9 cellular contexts compared by ENCODE assay signal in genomic region chr4:155972098-155972497, GRCh38. TPM values are rescaled to one million over a fixed set of nuclear protein-coding genes. Genes with fewer than 3 reads are reported as not detected.
DNase-seq lines count a peak whose midpoint lies in the region; ATAC-seq, FAIRE-seq and TF ChIP-seq lines count a peak whose summit lies in the region.
"Had no signal": no experiment of that assay in that cellular context is flagged by ENCODE, and none has a peak within 500 bp of the region (broad histone marks: within the 10 kb centered on the region; RNA-seq: fewer than 3 reads in every experiment).

No MANE protein-coding gene starts in this region.

- no peak overlapping the region for H3K4ac ChIP-seq in H1 (replicated peaks; ENCODE audit: insufficient read length, low read depth, low read length)

- H3K27me3 ChIP-seq in H1 (replicated peaks in 1 of 4; ENCODE audit: control insufficient read depth in 3 of 4, extremely low read depth in 1 of 4, insufficient read depth in 3 of 4, low read length in 3 of 4) (no peaks in the 10 kb centered on the region), transverse colon (no peaks in the 10 kb centered on the region)

- H3K56ac ChIP-seq in H1 (replicated peaks; ENCODE audit: insufficient read length, low read depth, low read length) = no peak overlapping the region

- TF ChIP-seq POLR2A in H1 (IDR thresholded peaks at IDR 0.05; ENCODE audit: control extremely low read depth in 1 of 2, low read depth in 2 of 2, low read length in 2 of 2) (no peak), transverse colon (IDR thresholded peaks at IDR 0.05) (no peak)

- peaks cover 0 to 7% of the 10 kb centered on the region in 2 donors for H3K9me3 Mint-ChIP-seq in stimulated activated naive B cell treated with anti-CD40 and anti-IgM and Interleukin-4, amounts not matched to agents 10 μg/mL and 1 μg/mL and 100 μg/mL, for 72 hours

- no peak overlapping the region for H3K23ac ChIP-seq in H1 (ENCODE audit: insufficient read length)

- H2BK120ac ChIP-seq in H1 (replicated peaks; ENCODE audit: low read depth, low read length) = no peak overlapping the region

- no peaks in the 10 kb centered on the region for H3K79me2 ChIP-seq in H1 (ENCODE audit: control insufficient read depth in 1 of 2, insufficient read depth in 2 of 2, low read length in 2 of 2)

- peak; percentile 68 to 76 for TF ChIP-seq RAD21 in H1 (IDR thresholded peaks at IDR 0.05 in 1 of 2, conservative IDR thresholded peaks at IDR 0.05 in 1 of 2; ENCODE audit: low read depth in 2 of 2, low read length in 2 of 2)

- H3K27me3 Mint-ChIP-seq in stimulated activated naive B cell treated with anti-CD40 and anti-IgM and Interleukin-4, amounts not matched to agents 10 μg/mL and 1 μg/mL and 100 μg/mL, for 72 hours = peaks cover 9 to 10% of the 10 kb centered on the region in 2 donors

- TF ChIP-seq EP300 in H1 (IDR thresholded peaks at IDR 0.05; ENCODE audit: borderline replicate concordance in 1 of 2, low read depth in 2 of 2, low read length in 2 of 2) (no peak), transverse colon (IDR thresholded peaks at IDR 0.05; ENCODE audit: low read depth) (no peak)

- POLR2A ChIA-PET in H1 (lab: Charles Lee; ENCODE audit: partially characterized antibody) = no interaction called here

- H4K20me1 ChIP-seq in H1 (replicated peaks in 1 of 2; ENCODE audit: control insufficient read depth in 1 of 2, insufficient read depth in 2 of 2, low read length in 2 of 2) = no peaks in the 10 kb centered on the region

- ATAC-seq in GM19035 (IDR thresholded peaks at IDR 0.05; ENCODE audit: unreplicated experiment) = peak; percentile 60
- peak; percentile 44 to 50 for ATAC-seq in stimulated activated naive B cell treated with anti-CD40 and anti-IgM and Interleukin-4, amounts not matched to agents 10 μg/mL and 1 μg/mL and 100 μg/mL, for 72 hours (replicated peaks)
- ATAC-seq in HG03460 (IDR thresholded peaks at IDR 0.05; ENCODE audit: unreplicated experiment) = no peak

- H3K79me1 ChIP-seq in H1 (ENCODE audit: low read depth, low read length) = no peaks in the 10 kb centered on the region

- FAIRE-seq in H1 (lab: Jason Lieb, UNC) = peak; percentile 57

- H2BK5ac ChIP-seq in H1 (ENCODE audit: low read depth, low read length) = no peak overlapping the region

- H3K4me1 Mint-ChIP-seq in stimulated activated naive B cell treated with anti-CD40 and anti-IgM and Interleukin-4, amounts not matched to agents 10 μg/mL and 1 μg/mL and 100 μg/mL, for 72 hours = no peaks in the 10 kb centered on the region

- no peak overlapping the region for H3K4me2 ChIP-seq in H1 (ENCODE audit: insufficient read depth in 1 of 2, low read depth in 2 of 2, low read length in 2 of 2)

- peak; percentile 24 for DNase-seq in AG08395 (ENCODE audit: low spot score)
- DNase-seq in HT-29 (ENCODE audit: low spot score) = peak; percentile 57
- no peak for DNase-seq in H1 (ENCODE audit: low read depth in 1 of 2, low spot score in 2 of 2)
- no peak for DNase-seq in stimulated activated naive B cell treated with anti-CD40 and anti-IgM and Interleukin-4, amounts not matched to agents 10 μg/mL and 1 μg/mL and 100 μg/mL, for 72 hours
- DNase-seq in LoVo (ENCODE audit: low spot score) = no peak
- DNase-seq in transverse colon = no peak

- 66% methylated on average over 4 of the region's 4 CpGs; no CpG with 5 or more reads in 1 of the 2 experiments for WGBS in H1 (ENCODE audit: extremely low coverage in 1 of 2, insufficient coverage in 1 of 2, insufficient read length in 1 of 2, insufficient replicate concordance in 2 of 2, low coverage in 1 of 2, low lambda C conversion rate in 2 of 2, missing lambda C conversion rate in 1 of 2), 2 experiments
- WGBS in transverse colon (ENCODE audit: low coverage in 1 of 2), 2 donors = 39 to 61% methylated on average over 2 to 4 of the region's 4 CpGs

- CTCF ChIA-PET in H1 (lab: Charles Lee; ENCODE audit: partially characterized antibody) = interaction anchor here (0.7 to 1.4 kb wide), 3 partner anchors 14 to 161 kb away, joined by 3 read pairs; no protein-coding TSS in a partner anchor

- intact Hi-C loops in transverse colon (cut with DNase I; ENCODE audit: low total_unique reads) = no loop called here

- TF ChIP-seq CTCF in H1 (IDR thresholded peaks at IDR 0.05; ENCODE audit: control extremely low read depth in 1 of 3, insufficient read depth in 1 of 3, low read depth in 1 of 3, low read length in 3 of 3) = peak; percentile 24 to 73 (median 40)
- no peak for TF ChIP-seq CTCF in transverse colon (IDR thresholded peaks at IDR 0.05)

- no peak overlapping the region for H3K4me3 Mint-ChIP-seq in stimulated activated naive B cell treated with anti-CD40 and anti-IgM and Interleukin-4, amounts not matched to agents 10 μg/mL and 1 μg/mL and 100 μg/mL, for 72 hours
- H3K4me3 Mint-ChIP-seq: dendritic cell treated with granulocyte-macrophage colony-stimulating factor and Interleukin-4, amounts not matched to agents 40 ng/mL and 50 ng/mL, for 4 days had no signal

- H3K36me3 ChIP-seq in H1 (ENCODE audit: control insufficient read depth in 2 of 4, insufficient read depth in 4 of 4, low read length in 3 of 4) (no peaks in the 10 kb centered on the region; a peak in 1 of 8 replicates), transverse colon (no peaks in the 10 kb centered on the region)

- H3K9me3 ChIP-seq in H1 (ENCODE audit: insufficient read depth in 2 of 2, low read depth in 1 of 2, low read length in 1 of 2) = no peaks in the 10 kb centered on the region
- H3K9me3 ChIP-seq in transverse colon = no peaks in the 10 kb centered on the region

- H3K4me1 ChIP-seq in H1 (replicated peaks in 1 of 4; ENCODE audit: control insufficient read depth in 3 of 4, insufficient read depth in 4 of 4, low read length in 3 of 4) (peaks cover 0 to 3% (median 1%) of the 10 kb centered on the region in 4 experiments; a peak in 2 of 7 replicates), transverse colon (peaks cover 0 to 3% (median 0%) of the 10 kb centered on the region in 4 donors)

- no peak overlapping the region for H2BK15ac ChIP-seq in H1 (ENCODE audit: low read length)

- no peak overlapping the region for H4K91ac ChIP-seq in H1 (replicated peaks; ENCODE audit: insufficient read length, low read length)

- H3K4me3 ChIP-seq in H1 (ENCODE audit: extremely low read depth in 1 of 4, insufficient read depth in 2 of 4, low read depth in 3 of 4, low read length in 4 of 4) = no peak overlapping the region
- H3K4me3 ChIP-seq in transverse colon = no peak overlapping the region

- no peak overlapping the region for H4K8ac ChIP-seq in H1 (ENCODE audit: extremely low read depth, insufficient read depth, low read length)

- no peak overlapping the region for H3K27ac Mint-ChIP-seq in stimulated activated naive B cell treated with anti-CD40 and anti-IgM and Interleukin-4, amounts not matched to agents 10 μg/mL and 1 μg/mL and 100 μg/mL, for 72 hours
- H3K27ac Mint-ChIP-seq: dendritic cell treated with granulocyte-macrophage colony-stimulating factor and Interleukin-4, amounts not matched to agents 40 ng/mL and 50 ng/mL, for 4 days had no signal

- H2AK5ac ChIP-seq in H1 (ENCODE audit: low read depth, low read length) = no peak overlapping the region

- H3K9ac ChIP-seq in H1 (replicated peaks in 1 of 4; ENCODE audit: extremely low read depth in 1 of 4, low read depth in 3 of 4, low read length in 3 of 4) = no peak overlapping the region

- H3K14ac ChIP-seq in H1 (ENCODE audit: insufficient read length) = no peak overlapping the region

- H3K23me2 ChIP-seq in H1 (ENCODE audit: low read depth, low read length) = no peaks in the 10 kb centered on the region

- no peak overlapping the region for H3K18ac ChIP-seq in H1 (ENCODE audit: extremely low read depth, low read length)

- H2BK20ac ChIP-seq in H1 (ENCODE audit: low read length) = no peak overlapping the region

- in situ Hi-C loops in transverse colon (cut with MboI; ENCODE audit: low pct_ligation_motif_present in 1 of 4, low pct_unique_long_range_greater_than_20kb in 1 of 4, low sequenced_read_pairs in 3 of 4) = loop anchor here in 1 of 4 donors (25.0 kb wide), 1 partner anchor 990 kb away; the partner anchor contains the start of gene PDGFC

- peaks cover 0 to 1% of the 10 kb centered on the region in 2 donors for H3K36me3 Mint-ChIP-seq in stimulated activated naive B cell treated with anti-CD40 and anti-IgM and Interleukin-4, amounts not matched to agents 10 μg/mL and 1 μg/mL and 100 μg/mL, for 72 hours

- no peak overlapping the region for H2AFZ ChIP-seq in H1 (ENCODE audit: low read length)

- H3K27ac ChIP-seq in H1 (ENCODE audit: low read depth, low read length) (no peak overlapping the region), transverse colon (no peak overlapping the region)

- H2BK12ac ChIP-seq in H1 (ENCODE audit: low read depth, low read length) = no peak overlapping the region

- H4K5ac ChIP-seq in H1 (ENCODE audit: insufficient read length, low read depth, low read length) = no peak overlapping the region

TF ChIP-seq in H1, 55 proteins besides CTCF, POLR2A, EP300 and RAD21:
- TF ChIP-seq TCF12 (IDR thresholded peaks at IDR 0.05; ENCODE audit: low read depth, low read length) = no peak
- no peak for TF ChIP-seq BCL11A (IDR thresholded peaks at IDR 0.05; ENCODE audit: low read depth in 2 of 2, low read length in 2 of 2)
- TF ChIP-seq HDAC2 (IDR thresholded peaks at IDR 0.05; ENCODE audit: borderline replicate concordance in 1 of 2, low read depth in 2 of 2, low read length in 2 of 2) = no peak
- TF ChIP-seq CBX8 (IDR thresholded peaks at IDR 0.05; ENCODE audit: borderline replicate concordance, low read depth, low read length) = no peak
- TF ChIP-seq SIRT6 (IDR thresholded peaks at IDR 0.05; ENCODE audit: low read length) = no peak
- TF ChIP-seq MAFK (IDR thresholded peaks at IDR 0.05; ENCODE audit: low read depth, low read length) = no peak
- TF ChIP-seq RFX5 (IDR thresholded peaks at IDR 0.05; ENCODE audit: borderline replicate concordance, low read depth, low read length) = no peak

RNA-seq across cellular contexts. Expression of gene CTSO, which starts 18.4 kb away (rescaled TPM):
- 1.3 and 1.7 TPM in 2 replicates for total RNA-seq in HT-29 (2014; rRNA removed; shearing (Covaris generic))
- 0.41 and 0.65 TPM in 2 replicates for total RNA-seq in H1 (2021; fragmentation: NEBNext Ultra II Directional; extraction: Animal tissue kit (Norgen Biotek cat#: 25700))
- polyA plus RNA-seq in H1 (2011; rRNA removed) = 0.16 and 0.39 TPM in 2 replicates
- polyA plus RNA-seq in H1 (2011; cell fraction: cytosol; rRNA removed) = 0.30 TPM
- polyA plus RNA-seq in H1 (2011; cell fraction: nucleus; rRNA removed) = 0.19 TPM
- polyA plus RNA-seq in H1 (2012, experiment 1 of 2) = 0.11 to 0.29 TPM (median 0.20 TPM) in 4 replicates
- not detected for polyA plus RNA-seq in H1 (2012, experiment 2 of 2)
- polyA plus RNA-seq in H1 (2013, experiment 1 of 2) = 1.4 TPM
- 1.8 TPM for polyA plus RNA-seq in H1 (2013, experiment 2 of 2)
- 0.27 and 0.63 TPM in 2 replicates for polyA minus RNA-seq in H1 (2011; rRNA and poly(A)+ RNA removed)
- polyA minus RNA-seq in H1 (2011; cell fraction: cytosol; rRNA and poly(A)+ RNA removed) = not detected
- polyA minus RNA-seq in H1 (2011; cell fraction: nucleus; rRNA and poly(A)+ RNA removed) = not detected
- total RNA-seq in transverse colon = 10 to 100 TPM in 2 of 4 donors, 1 to 10 TPM in 1, not detected in 1; 8.2 to 18.7 (median 12.5) TPM

Comparison
In these comparisons a context has a peak if more than half of its experiments do, and no peak if none do; other contexts are left out.
1. DNase-seq: peak in AG08395 (single experiment) and HT-29 (single experiment); none in H1 (0 of 2), stimulated activated naive B cell treated with anti-CD40 and anti-IgM and Interleukin-4, amounts not matched to agents 10 μg/mL and 1 μg/mL and 100 μg/mL, for 72 hours (single experiment), LoVo (single experiment) and transverse colon (single experiment).
2. CTCF ChIP-seq: peak in H1 (3 of 3); none in transverse colon (0 of 5).